In the genomic region with DNA sequence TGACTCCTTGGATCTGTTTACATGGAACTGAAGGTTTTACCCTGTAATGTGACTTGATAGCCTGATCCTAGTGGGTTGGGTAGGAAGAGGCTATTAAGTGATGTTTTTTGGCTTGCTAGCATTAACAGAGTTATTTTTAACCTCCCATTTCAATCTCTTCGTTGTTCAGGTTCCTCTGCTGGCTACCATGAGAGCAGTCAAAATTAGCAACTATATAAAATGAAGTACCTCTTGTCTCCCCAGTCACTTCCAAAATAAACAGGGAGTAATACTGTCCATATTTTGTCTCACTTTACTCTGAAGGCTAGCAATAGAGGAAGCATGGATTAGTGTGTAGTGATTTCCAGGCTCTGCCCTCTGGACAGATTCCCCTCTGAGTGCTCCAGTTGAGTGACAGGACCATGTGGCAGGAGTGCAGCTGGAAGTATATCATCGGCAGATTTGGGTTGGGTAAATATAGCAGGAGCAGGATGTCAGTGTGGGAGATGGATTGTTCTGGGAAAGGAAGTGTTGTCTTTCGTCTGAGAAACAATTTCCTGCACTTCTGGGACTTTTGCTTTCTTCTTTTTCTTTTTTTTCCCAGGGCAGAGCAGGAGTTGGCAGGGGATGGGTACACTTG, we compare ENCODE assay signal across 9 cellular contexts. TPM values are rescaled to one million over a fixed set of nuclear protein-coding genes. Genes with fewer than 3 reads are reported as not detected.
DNase-seq lines count a peak whose midpoint lies in the region; ATAC-seq, FAIRE-seq and TF ChIP-seq lines count a peak whose summit lies in the region.
"Had no signal": no experiment of that assay in that cellular context is flagged by ENCODE, and none has a peak within 500 bp of the region (broad histone marks: within the 10 kb centered on the region; RNA-seq: fewer than 3 reads in every experiment).

No MANE protein-coding gene starts in this region.

- peak overlapping the region; percentile 51 for H3K4me3 ChIP-seq in adipocyte (ENCODE audit: low read length)
- H3K4me3 ChIP-seq in kidney (ENCODE audit: low read length in 2 of 2) = peak overlapping the region; percentile 1 to 7

- no peak for TF ChIP-seq CTCF in kidney (IDR thresholded peaks at IDR 0.05; ENCODE audit: borderline replicate concordance, extremely low read depth, insufficient read depth)

- no peak for FAIRE-seq in kidney (lab: Jason Lieb, UNC)
- no peak for FAIRE-seq in urothelium cell line (lab: Jason Lieb, UNC)

- ATAC-seq in stimulated activated naive CD8-positive, alpha-beta T cell treated with anti-CD3 and anti-CD28 coated beads, Interleukin-15, Interleukin-2, amounts not matched to agents 100 U/mL and 50 U/mL, for 24 hours = no peak
- ATAC-seq in GM18867 (IDR thresholded peaks at IDR 0.05; ENCODE audit: unreplicated experiment) = no peak

- intact Hi-C loops in kidney (cut with DNase I) = no loop called here

- H3K36me3 ChIP-seq in adipocyte (ENCODE audit: control insufficient read depth, insufficient read depth, low read length, severe bottlenecking) (peaks cover 17% of the 10 kb centered on the region), kidney (ENCODE audit: control insufficient read depth in 1 of 2, insufficient read depth in 2 of 2, low read length in 2 of 2) (no peaks in the 10 kb centered on the region)

- no peak for DNase-seq in stimulated activated naive CD8-positive, alpha-beta T cell treated with anti-CD3 and anti-CD28 coated beads, Interleukin-15, Interleukin-2, amounts not matched to agents 100 U/mL and 50 U/mL, for 24 hours
- DNase-seq in adipocyte (ENCODE audit: low read depth) (peak; percentile 28), kidney (no peak), retina (no peak), iPS-NIHi7 (ENCODE audit: extremely low spot score) (no peak), urothelium cell line (ENCODE audit: low spot score) (no peak)
- DNase-seq: NCI-H1436 had no signal

- H3K27ac Mint-ChIP-seq in stimulated activated naive CD8-positive, alpha-beta T cell treated with anti-CD3 and anti-CD28 coated beads, Interleukin-15, Interleukin-2, amounts not matched to agents 100 ng/mL and 50 ng/mL, for 24 hours = peak overlapping the region; percentile 78

- H3K9me3 Mint-ChIP-seq in stimulated activated naive CD8-positive, alpha-beta T cell treated with anti-CD3 and anti-CD28 coated beads, Interleukin-15, Interleukin-2, amounts not matched to agents 100 ng/mL and 50 ng/mL, for 24 hours = no peaks in the 10 kb centered on the region

- H3K27ac ChIP-seq in kidney (ENCODE audit: low read depth in 2 of 2, low read length in 2 of 2) = peak overlapping the region in 1 of 2 donors; percentile 26

- peak overlapping the region; percentile 5 for H3K9ac ChIP-seq in adipocyte (ENCODE audit: low read length)
- no peak overlapping the region for H3K9ac ChIP-seq in kidney (ENCODE audit: low read length in 2 of 2)

- peaks cover 25% of the 10 kb centered on the region for H3K36me3 Mint-ChIP-seq in stimulated activated naive CD8-positive, alpha-beta T cell treated with anti-CD3 and anti-CD28 coated beads, Interleukin-15, Interleukin-2, amounts not matched to agents 100 ng/mL and 50 ng/mL, for 24 hours (ENCODE audit: low read depth)

- H3K27me3 ChIP-seq in adipocyte (replicated peaks; ENCODE audit: control insufficient read depth, insufficient read depth, low read length) = no peaks in the 10 kb centered on the region

- peaks cover 57% of the 10 kb centered on the region for H3K4me1 Mint-ChIP-seq in stimulated activated naive CD8-positive, alpha-beta T cell treated with anti-CD3 and anti-CD28 coated beads, Interleukin-15, Interleukin-2, amounts not matched to agents 100 ng/mL and 50 ng/mL, for 24 hours (ENCODE audit: low read depth)

- H3K9me3 ChIP-seq in adipocyte (ENCODE audit: control insufficient read depth, low read length) = no peaks in the 10 kb centered on the region
- no peaks in the 10 kb centered on the region for H3K9me3 ChIP-seq in kidney (ENCODE audit: control insufficient read depth in 1 of 2, low read length in 2 of 2)

- H3K4me1 ChIP-seq in adipocyte (ENCODE audit: control insufficient read depth, insufficient read depth, low read length) (peaks cover 14% of the 10 kb centered on the region), kidney (ENCODE audit: control insufficient read depth in 1 of 2, insufficient read depth in 1 of 2, low read depth in 1 of 2, low read length in 2 of 2) (peaks cover 12 to 13% of the 10 kb centered on the region in 2 donors)

- H3K4me3 Mint-ChIP-seq in stimulated activated naive CD8-positive, alpha-beta T cell treated with anti-CD3 and anti-CD28 coated beads, Interleukin-15, Interleukin-2, amounts not matched to agents 100 ng/mL and 50 ng/mL, for 24 hours = peak overlapping the region; percentile 28

- H3K27me3 Mint-ChIP-seq in stimulated activated naive CD8-positive, alpha-beta T cell treated with anti-CD3 and anti-CD28 coated beads, Interleukin-15, Interleukin-2, amounts not matched to agents 100 ng/mL and 50 ng/mL, for 24 hours = no peaks in the 10 kb centered on the region

RNA-seq across cellular contexts. Expression of a gene that starts 35.2 kb away (rescaled TPM):
- total RNA-seq in kidney = 53.3 TPM
- polyA plus RNA-seq in kidney (ENCODE audit: insufficient read depth, low read depth, low replicate concordance) = 14.4 TPM

RNA-seq across cellular contexts. Expression of a gene that starts 39.2 kb away (rescaled TPM):
- not detected for total RNA-seq in kidney
- 0.39 TPM for polyA plus RNA-seq in kidney (ENCODE audit: insufficient read depth, low read depth, low replicate concordance)

RNA-seq across cellular contexts. Expression of a gene that starts 54.4 kb away (rescaled TPM):
- 0.35 TPM for total RNA-seq in kidney
- not detected for polyA plus RNA-seq in kidney (ENCODE audit: insufficient read depth, low read depth, low replicate concordance)
